In genomic region chr12:117733292-117733805, GRCh38 we compare ENCODE assay signal across 2 cellular contexts.
TF ChIP-seq lines count a peak whose summit lies in the region.

No MANE protein-coding gene starts in this region.

TF ChIP-seq in GM12878, 131 proteins besides CTCF, POLR2A, EP300 and RAD21:
- TF ChIP-seq BRCA1 (IDR thresholded peaks at IDR 0.05; ENCODE audit: low read depth, low read length): no peak
- TF ChIP-seq RUNX3 (IDR thresholded peaks at IDR 0.05; ENCODE audit: low read length): no peak
- TF ChIP-seq ZBTB40 (IDR thresholded peaks at IDR 0.05; ENCODE audit: borderline replicate concordance): peak; percentile 48; the same call in 1 of the 2 replicates
- TF ChIP-seq ESRRA (IDR thresholded peaks at IDR 0.05; ENCODE audit: low read length): no peak
- TF ChIP-seq NR2C1 (IDR thresholded peaks at IDR 0.05): no peak
- no peak for TF ChIP-seq ZZZ3 (IDR thresholded peaks at IDR 0.05; ENCODE audit: control insufficient read depth, insufficient read length, low read depth)
- TF ChIP-seq ATF3 (IDR thresholded peaks at IDR 0.05; ENCODE audit: borderline replicate concordance, extremely low read depth, low read depth, low read length): no peak
- no peak for TF ChIP-seq MEF2B (IDR thresholded peaks at IDR 0.05; ENCODE audit: partially characterized antibody, poor library complexity, severe bottlenecking)

TF ChIP-seq in GM23338, 12 proteins besides CTCF, POLR2A, EP300 and RAD21:
- TF ChIP-seq ZNF114 (CRISPR knock-in tag; IDR thresholded peaks at IDR 0.05) (no peak), POLR2AphosphoS5 (IDR thresholded peaks at IDR 0.05; ENCODE audit: low read depth) (no peak), EZH2phosphoT487 (IDR thresholded peaks at IDR 0.05; ENCODE audit: unreplicated experiment) (no peak), STAT1 (IDR thresholded peaks at IDR 0.05; ENCODE audit: unreplicated experiment) (no peak), JUNB (IDR thresholded peaks at IDR 0.05; ENCODE audit: unreplicated experiment) (no peak)
